ENCODE assay signal across 1 cellular context in the genomic region with DNA sequence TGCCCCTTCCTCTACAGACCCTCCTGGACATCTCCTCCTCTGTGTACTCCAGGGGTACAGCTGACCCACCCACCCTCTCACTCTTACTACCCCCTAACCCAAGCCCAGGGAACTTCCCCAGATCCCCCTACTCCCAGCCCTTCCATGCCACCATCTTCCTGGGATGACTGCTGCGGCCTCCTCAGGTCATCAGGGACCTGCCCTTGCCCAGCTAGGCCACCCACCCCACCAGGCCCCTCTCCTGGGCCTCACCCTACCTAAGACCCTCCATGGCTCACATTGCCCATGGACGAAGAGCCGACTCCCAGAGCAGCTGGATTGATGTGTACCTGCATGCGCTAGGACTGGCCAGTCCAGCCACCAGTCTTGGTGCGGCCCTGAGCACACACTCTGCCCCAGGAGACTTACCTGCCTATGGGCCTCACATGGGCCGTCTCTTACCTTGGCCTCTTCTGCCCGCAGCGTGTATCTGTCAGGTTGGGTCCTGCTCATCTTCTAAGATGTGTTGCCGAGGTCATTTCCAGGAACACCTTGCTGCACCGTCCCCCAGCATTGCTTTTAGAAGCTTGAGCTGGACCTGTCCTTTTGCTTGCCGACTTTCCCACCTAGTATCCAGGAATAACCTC.
A peak's percentile ranks its signal among the peaks of the same experiment; 100 is the strongest.
TF ChIP-seq lines count a peak whose summit lies in the region.

No MANE protein-coding gene starts in this region.

TF ChIP-seq in K562, 482 proteins besides CTCF, POLR2A, EP300 and RAD21 (continues in another document):
- peak; percentile 42; the same call in 1 of the 2 replicates for TF ChIP-seq TFAP4 (CRISPR knock-in tag; IDR thresholded peaks at IDR 0.05; ENCODE audit: borderline replicate concordance)
- no peak for TF ChIP-seq ZBTB8A (IDR thresholded peaks at IDR 0.05; ENCODE audit: partially characterized antibody)
- TF ChIP-seq ZNF384 (IDR thresholded peaks at IDR 0.05; ENCODE audit: low read depth, low read length) = no peak
- TF ChIP-seq BHLHE40 (IDR thresholded peaks at IDR 0.05; ENCODE audit: low read length) = no peak
- no peak for TF ChIP-seq TARDBP (IDR thresholded peaks at IDR 0.05)
- no peak for TF ChIP-seq ZFP30 (CRISPR knock-in tag; IDR thresholded peaks at IDR 0.05; ENCODE audit: borderline replicate concordance)
- no peak for TF ChIP-seq CEBPB (tag; IDR thresholded peaks at IDR 0.05)
- no peak for TF ChIP-seq BCOR (IDR thresholded peaks at IDR 0.05)
- no peak for TF ChIP-seq POLR3A (IDR thresholded peaks at IDR 0.05; ENCODE audit: borderline replicate concordance, extremely low read depth, insufficient read depth, insufficient read length)
- no peak for TF ChIP-seq CREB3 (tag; conservative IDR thresholded peaks at IDR 0.05; ENCODE audit: low read depth)
- TF ChIP-seq ZNF224 (CRISPR knock-in tag; IDR thresholded peaks at IDR 0.05) = no peak
- no peak for TF ChIP-seq ZNF311 (CRISPR knock-in tag; IDR thresholded peaks at IDR 0.05)
- no peak for TF ChIP-seq CHD2 (IDR thresholded peaks at IDR 0.05; ENCODE audit: low read depth, low read length)
- TF ChIP-seq PHTF2 (CRISPR knock-in tag; IDR thresholded peaks at IDR 0.05) = no peak
- TF ChIP-seq PHB (CRISPR knock-in tag; IDR thresholded peaks at IDR 0.05) = no peak
- TF ChIP-seq SIX5 (IDR thresholded peaks at IDR 0.05; ENCODE audit: borderline replicate concordance in 1 of 2, insufficient read depth in 1 of 2, low read depth in 1 of 2, low read length in 2 of 2) = no peak
- no peak for TF ChIP-seq MCM2 (IDR thresholded peaks at IDR 0.05; ENCODE audit: low read depth)
- TF ChIP-seq HMGN3 (IDR thresholded peaks at IDR 0.05; ENCODE audit: borderline replicate concordance, extremely low read depth, insufficient read length, low read depth, low read length) = no peak
- TF ChIP-seq ZNF57 (CRISPR knock-in tag; IDR thresholded peaks at IDR 0.05) = no peak
- TF ChIP-seq, protein P1, sequence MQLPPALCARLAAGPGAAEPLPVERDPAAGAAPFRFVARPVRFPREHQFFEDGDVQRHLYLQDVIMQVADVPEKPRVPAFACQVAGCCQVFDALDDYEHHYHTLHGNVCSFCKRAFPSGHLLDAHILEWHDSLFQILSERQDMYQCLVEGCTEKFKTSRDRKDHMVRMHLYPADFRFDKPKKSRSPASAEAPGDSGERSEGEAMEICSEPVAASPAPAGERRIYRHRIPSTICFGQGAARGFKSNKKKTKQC (CRISPR knock-in tag; IDR thresholded peaks at IDR 0.05) = no peak
- TF ChIP-seq ZNF143 (CRISPR knock-in tag; IDR thresholded peaks at IDR 0.05) = no peak
- TF ChIP-seq HNRNPK (IDR thresholded peaks at IDR 0.05; ENCODE audit: low read depth, low read length, poor library complexity, severe bottlenecking) = no peak
- TF ChIP-seq SETDB1 (IDR thresholded peaks at IDR 0.05; ENCODE audit: low read length) = peak; percentile 28
- no peak for TF ChIP-seq BACH1 (tag; IDR thresholded peaks at IDR 0.05)
- no peak for TF ChIP-seq GABPA (tag; conservative IDR thresholded peaks at IDR 0.05; ENCODE audit: low read depth)
- TF ChIP-seq, protein P2, sequence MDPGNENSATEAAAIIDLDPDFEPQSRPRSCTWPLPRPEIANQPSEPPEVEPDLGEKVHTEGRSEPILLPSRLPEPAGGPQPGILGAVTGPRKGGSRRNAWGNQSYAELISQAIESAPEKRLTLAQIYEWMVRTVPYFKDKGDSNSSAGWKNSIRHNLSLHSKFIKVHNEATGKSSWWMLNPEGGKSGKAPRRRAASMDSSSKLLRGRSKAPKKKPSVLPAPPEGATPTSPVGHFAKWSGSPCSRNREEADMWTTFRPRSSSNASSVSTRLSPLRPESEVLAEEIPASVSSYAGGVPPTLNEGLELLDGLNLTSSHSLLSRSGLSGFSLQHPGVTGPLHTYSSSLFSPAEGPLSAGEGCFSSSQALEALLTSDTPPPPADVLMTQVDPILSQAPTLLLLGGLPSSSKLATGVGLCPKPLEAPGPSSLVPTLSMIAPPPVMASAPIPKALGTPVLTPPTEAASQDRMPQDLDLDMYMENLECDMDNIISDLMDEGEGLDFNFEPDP (CRISPR knock-in tag; IDR thresholded peaks at IDR 0.05) = no peak
- TF ChIP-seq FOXM1 (IDR thresholded peaks at IDR 0.05; ENCODE audit: low read depth) = no peak
- no peak for TF ChIP-seq FOXM1 (CRISPR knock-in tag; IDR thresholded peaks at IDR 0.05; ENCODE audit: low read depth)
- no peak for TF ChIP-seq DACH1 (IDR thresholded peaks at IDR 0.05; ENCODE audit: partially characterized antibody)
- no peak for TF ChIP-seq BRD4 (IDR thresholded peaks at IDR 0.05)
- TF ChIP-seq POLR2G (IDR thresholded peaks at IDR 0.05; ENCODE audit: low read depth, low read length) = 0 out of 2 replicates have a peak, but pooled peaks have one; percentile 15
- TF ChIP-seq PTBP1 (IDR thresholded peaks at IDR 0.05; ENCODE audit: low read depth, low read length) = no peak
- TF ChIP-seq CBX3 (IDR thresholded peaks at IDR 0.05; ENCODE audit: borderline replicate concordance in 1 of 2, low read length in 2 of 2) = no peak
- TF ChIP-seq IRF2 (CRISPR knock-in tag; IDR thresholded peaks at IDR 0.05) = no peak
- no peak for TF ChIP-seq PHF21A (IDR thresholded peaks at IDR 0.05; ENCODE audit: borderline replicate concordance, low read depth)
- TF ChIP-seq ZNF184 (CRISPR knock-in tag; IDR thresholded peaks at IDR 0.05) = 0 out of 2 replicates have a peak, but pooled peaks have one; percentile 37
- TF ChIP-seq MAFF (IDR thresholded peaks at IDR 0.05; ENCODE audit: low read length) = no peak
- TF ChIP-seq HMGXB4 (CRISPR knock-in tag; IDR thresholded peaks at IDR 0.05) = peak; percentile 40; the same call in 1 of the 2 replicates
- TF ChIP-seq, protein P3, sequence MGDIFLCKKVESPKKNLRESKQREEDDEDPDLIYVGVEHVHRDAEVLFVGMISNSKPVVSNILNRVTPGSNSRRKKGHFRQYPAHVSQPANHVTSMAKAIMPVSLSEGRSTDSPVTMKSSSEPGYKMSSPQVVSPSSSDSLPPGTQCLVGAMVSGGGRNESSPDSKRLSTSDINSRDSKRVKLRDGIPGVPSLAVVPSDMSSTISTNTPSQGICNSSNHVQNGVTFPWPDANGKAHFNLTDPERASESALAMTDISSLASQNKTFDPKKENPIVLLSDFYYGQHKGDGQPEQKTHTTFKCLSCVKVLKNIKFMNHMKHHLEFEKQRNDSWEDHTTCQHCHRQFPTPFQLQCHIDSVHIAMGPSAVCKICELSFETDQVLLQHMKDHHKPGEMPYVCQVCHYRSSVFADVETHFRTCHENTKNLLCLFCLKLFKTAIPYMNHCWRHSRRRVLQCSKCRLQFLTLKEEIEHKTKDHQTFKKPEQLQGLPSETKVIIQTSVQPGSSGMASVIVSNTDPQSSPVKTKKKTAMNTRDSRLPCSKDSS (IDR thresholded peaks at IDR 0.05; ENCODE audit: low read depth, partially characterized antibody) = no peak
- TF ChIP-seq ZNF76 (CRISPR knock-in tag; IDR thresholded peaks at IDR 0.05; ENCODE audit: borderline replicate concordance) = no peak
- no peak for TF ChIP-seq ZNF212 (CRISPR knock-in tag; IDR thresholded peaks at IDR 0.05)
- TF ChIP-seq ZNF217 (CRISPR knock-in tag; IDR thresholded peaks at IDR 0.05) = no peak
- TF ChIP-seq ZC3H11A (IDR thresholded peaks at IDR 0.05; ENCODE audit: low read depth, low read length) = no peak
- 0 out of 2 replicates have a peak, but pooled peaks have one; percentile 12 for TF ChIP-seq SRSF3 (IDR thresholded peaks at IDR 0.05; ENCODE audit: insufficient read depth, low read length)
- no peak for TF ChIP-seq ATF6 (CRISPR knock-in tag; IDR thresholded peaks at IDR 0.05)
- no peak for TF ChIP-seq TBP (optimal IDR thresholded peaks at IDR 0.05; ENCODE audit: low read depth, low read length)
- TF ChIP-seq, protein P4, sequence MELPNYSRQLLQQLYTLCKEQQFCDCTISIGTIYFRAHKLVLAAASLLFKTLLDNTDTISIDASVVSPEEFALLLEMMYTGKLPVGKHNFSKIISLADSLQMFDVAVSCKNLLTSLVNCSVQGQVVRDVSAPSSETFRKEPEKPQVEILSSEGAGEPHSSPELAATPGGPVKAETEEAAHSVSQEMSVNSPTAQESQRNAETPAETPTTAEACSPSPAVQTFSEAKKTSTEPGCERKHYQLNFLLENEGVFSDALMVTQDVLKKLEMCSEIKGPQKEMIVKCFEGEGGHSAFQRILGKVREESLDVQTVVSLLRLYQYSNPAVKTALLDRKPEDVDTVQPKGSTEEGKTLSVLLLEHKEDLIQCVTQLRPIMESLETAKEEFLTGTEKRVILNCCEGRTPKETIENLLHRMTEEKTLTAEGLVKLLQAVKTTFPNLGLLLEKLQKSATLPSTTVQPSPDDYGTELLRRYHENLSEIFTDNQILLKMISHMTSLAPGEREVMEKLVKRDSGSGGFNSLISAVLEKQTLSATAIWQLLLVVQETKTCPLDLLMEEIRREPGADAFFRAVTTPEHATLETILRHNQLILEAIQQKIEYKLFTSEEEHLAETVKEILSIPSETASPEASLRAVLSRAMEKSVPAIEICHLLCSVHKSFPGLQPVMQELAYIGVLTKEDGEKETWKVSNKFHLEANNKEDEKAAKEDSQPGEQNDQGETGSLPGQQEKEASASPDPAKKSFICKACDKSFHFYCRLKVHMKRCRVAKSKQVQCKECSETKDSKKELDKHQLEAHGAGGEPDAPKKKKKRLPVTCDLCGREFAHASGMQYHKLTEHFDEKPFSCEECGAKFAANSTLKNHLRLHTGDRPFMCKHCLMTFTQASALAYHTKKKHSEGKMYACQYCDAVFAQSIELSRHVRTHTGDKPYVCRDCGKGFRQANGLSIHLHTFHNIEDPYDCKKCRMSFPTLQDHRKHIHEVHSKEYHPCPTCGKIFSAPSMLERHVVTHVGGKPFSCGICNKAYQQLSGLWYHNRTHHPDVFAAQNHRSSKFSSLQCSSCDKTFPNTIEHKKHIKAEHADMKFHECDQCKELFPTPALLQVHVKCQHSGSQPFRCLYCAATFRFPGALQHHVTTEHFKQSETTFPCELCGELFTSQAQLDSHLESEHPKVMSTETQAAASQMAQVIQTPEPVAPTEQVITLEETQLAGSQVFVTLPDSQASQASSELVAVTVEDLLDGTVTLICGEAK (IDR thresholded peaks at IDR 0.05) = no peak
- TF ChIP-seq, protein P4 (CRISPR knock-in tag; IDR thresholded peaks at IDR 0.05) = no peak
- no peak for TF ChIP-seq ZKSCAN3 (CRISPR knock-in tag; IDR thresholded peaks at IDR 0.05)
